In the genomic region with DNA sequence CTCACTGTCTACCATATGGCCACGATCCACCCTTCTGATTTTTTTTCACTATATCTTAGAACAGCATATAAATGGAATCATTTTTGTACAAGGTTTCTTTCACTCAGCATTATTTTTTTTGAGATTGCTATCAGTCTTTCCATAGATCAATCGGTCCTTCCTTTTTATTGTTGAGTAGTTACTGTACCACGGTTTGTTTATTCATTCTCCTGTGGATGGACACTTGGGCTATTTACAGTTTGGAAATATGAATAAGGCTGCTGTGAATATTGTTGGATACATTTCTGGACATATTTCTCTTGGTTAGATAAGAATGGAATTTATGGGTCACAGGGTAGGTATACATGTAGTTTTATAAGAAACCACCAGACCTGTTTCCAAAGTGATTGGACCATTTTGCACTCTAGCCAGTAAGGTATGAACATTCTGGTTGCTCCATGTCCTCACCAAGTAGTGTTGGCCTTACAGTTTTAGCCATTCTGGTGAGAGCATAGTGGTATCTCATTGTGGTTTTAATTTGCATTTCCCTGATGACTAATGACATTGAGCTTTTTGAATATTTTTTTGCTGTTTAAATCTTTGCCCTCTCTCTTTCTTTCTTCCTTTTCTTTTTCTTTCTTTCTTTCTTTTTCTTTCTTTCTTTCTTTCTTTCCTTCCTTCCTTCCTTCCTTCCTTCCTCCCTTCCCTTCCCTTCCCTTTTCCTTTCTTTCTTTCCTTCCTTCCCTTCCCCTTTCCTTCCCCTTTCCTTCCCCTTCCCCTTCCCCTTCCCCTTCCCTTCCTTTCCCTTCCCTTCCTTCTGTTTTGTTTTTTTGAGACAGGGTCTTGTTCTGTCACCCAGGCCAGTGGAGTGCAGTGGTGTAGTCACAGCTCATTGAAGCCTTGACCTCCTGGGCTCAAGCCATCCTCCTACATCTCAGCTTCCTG, we compare ENCODE assay signal across 13 cellular contexts. TPM values are rescaled to one million over a fixed set of nuclear protein-coding genes. Genes with fewer than 3 reads are reported as not detected.
DNase-seq lines count a peak whose midpoint lies in the region; ATAC-seq and TF ChIP-seq lines count a peak whose summit lies in the region.
"Had no signal": no experiment of that assay in that cellular context is flagged by ENCODE, and none has a peak within 500 bp of the region (broad histone marks: within the 10 kb centered on the region; RNA-seq: fewer than 3 reads in every experiment).

No MANE protein-coding gene starts in this region.

- no peak overlapping the region for H3K4me3 ChIP-seq in Panc1 (ENCODE audit: low read depth in 2 of 2, low read length in 2 of 2)

- no peaks in the 10 kb centered on the region for H3K27me3 ChIP-seq in Panc1 (ENCODE audit: control insufficient read depth, insufficient read depth, low read length)

- H3K9me3 ChIP-seq in Panc1 (ENCODE audit: control insufficient read depth, insufficient read depth, low read depth, low read length), result no peaks in the 10 kb centered on the region

- H3K36me3 Mint-ChIP-seq in glutamatergic neuron (ENCODE audit: unreplicated experiment), result peaks cover 7% of the 10 kb centered on the region

- in situ Hi-C loops in Panc1 (cut with HindIII; ENCODE audit: low pct_unique_long_range_greater_than_20kb, low sequenced_read_pairs), result no loop called here

- DNase-seq in Panc1 (ENCODE audit: low read depth, low spot score) (no peak), glutamatergic neuron (no peak), cerebellar cortex (ENCODE audit: low spot score) (no peak)
- DNase-seq in stimulated activated CD4-positive, alpha-beta T cell treated with anti-CD3 and anti-CD28 coated beads, Interleukin-12 subunit alpha, Interleukin-12 subunit beta, amount 100 ng/mL, for 4 hours, result no peak
- DNase-seq in activated effector memory CD4-positive, alpha-beta T cell treated with anti-CD3 and anti-CD28 coated beads, Interleukin-2, amount 50 U/mL, for 16 hours, result no peak
- DNase-seq: cortex of kidney; DMS79 treated with DMSO at 0.1 percent for 48 hours; naive thymus-derived CD4-positive, alpha-beta T cell; NCI-H446 treated with DMSO at 0.1 percent for 48 hours; T-helper 17 cell had no signal

- peak; percentile 58 for ATAC-seq in GM18520 (IDR thresholded peaks at IDR 0.05; ENCODE audit: unreplicated experiment)
- ATAC-seq in HG02642 (IDR thresholded peaks at IDR 0.05; ENCODE audit: poor library complexity, unreplicated experiment), result peak; percentile 47
- peak; percentile 90 for ATAC-seq in Panc1
- ATAC-seq in HG02973 (IDR thresholded peaks at IDR 0.05; ENCODE audit: unreplicated experiment), result no peak
- ATAC-seq: naive thymus-derived CD4-positive, alpha-beta T cell; T-helper 17 cell had no signal

- POLR2A ChIA-PET in Panc1 (lab: Charles Lee), result interaction anchor here (0.7 kb wide), 1 partner anchor 31 kb away, joined by 6 read pairs; no protein-coding TSS in a partner anchor

- H3K27me3 Mint-ChIP-seq in glutamatergic neuron (ENCODE audit: unreplicated experiment), result peaks cover 11% of the 10 kb centered on the region

- intact Hi-C loops in Panc1 (cut with micrococcal nuclease; ENCODE audit: unreplicated experiment), result no loop called here

- peak overlapping the region; percentile 22 for H3K4me3 Mint-ChIP-seq in glutamatergic neuron (ENCODE audit: unreplicated experiment)
- H3K4me3 Mint-ChIP-seq: naive thymus-derived CD4-positive, alpha-beta T cell; T-helper 17 cell had no signal

- H3K27ac ChIP-seq in Panc1 (ENCODE audit: low read length), result peak overlapping the region; percentile 96

- peaks cover 52% of the 10 kb centered on the region for H3K4me1 ChIP-seq in Panc1 (ENCODE audit: control insufficient read depth, insufficient read depth, low read length)

- TF ChIP-seq CTCF in Panc1 (IDR thresholded peaks at IDR 0.05) (no peak), glutamatergic neuron (IDR thresholded peaks at IDR 0.05; ENCODE audit: partially characterized antibody, unreplicated experiment) (no peak)

- H3K27ac Mint-ChIP-seq in glutamatergic neuron (ENCODE audit: unreplicated experiment), result peak overlapping the region; percentile 90
- H3K27ac Mint-ChIP-seq: T-helper 17 cell had no signal

- BruUV-seq in Panc1 (replicated peaks; lab: Mats Ljungman, UMichigan), result no TSS peak

- H3K9me3 Mint-ChIP-seq in glutamatergic neuron (ENCODE audit: unreplicated experiment), result peaks cover 9% of the 10 kb centered on the region

- no peaks in the 10 kb centered on the region; the same call in 1 of the 2 replicates for H3K36me3 ChIP-seq in Panc1 (ENCODE audit: control insufficient read depth, insufficient read depth, low read length)

- peaks cover 33% of the 10 kb centered on the region for H3K4me1 Mint-ChIP-seq in glutamatergic neuron (ENCODE audit: low read depth, unreplicated experiment)
- H3K4me1 Mint-ChIP-seq: T-helper 17 cell had no signal

- CTCF ChIA-PET in Panc1 (lab: Charles Lee), result no interaction called here

RNA-seq across cellular contexts. Expression of a gene that starts 49.1 kb away (rescaled TPM):
- 88.0 TPM for total RNA-seq in Panc1 (2021; ENCODE audit: unreplicated experiment)
- polyA plus RNA-seq in Panc1 (2012; ENCODE audit: insufficient read length), result 55.0 TPM
- 1.5 TPM for total RNA-seq in glutamatergic neuron (ENCODE audit: unreplicated experiment)
- polyA plus RNA-seq: naive thymus-derived CD4-positive, alpha-beta T cell had no signal

Comparison
In these comparisons a context has a peak if more than half of its experiments do, and no peak if none do; other contexts are left out.
1. RNA of a gene that starts 49.1 kb away (total RNA-seq): 88.0 TPM in Panc1 (single experiment); 1.5 TPM in glutamatergic neuron (single experiment); every median in the first group is over 10 times any median in the second.